ENCODE assay signal across 7 cellular contexts in the genomic region with DNA sequence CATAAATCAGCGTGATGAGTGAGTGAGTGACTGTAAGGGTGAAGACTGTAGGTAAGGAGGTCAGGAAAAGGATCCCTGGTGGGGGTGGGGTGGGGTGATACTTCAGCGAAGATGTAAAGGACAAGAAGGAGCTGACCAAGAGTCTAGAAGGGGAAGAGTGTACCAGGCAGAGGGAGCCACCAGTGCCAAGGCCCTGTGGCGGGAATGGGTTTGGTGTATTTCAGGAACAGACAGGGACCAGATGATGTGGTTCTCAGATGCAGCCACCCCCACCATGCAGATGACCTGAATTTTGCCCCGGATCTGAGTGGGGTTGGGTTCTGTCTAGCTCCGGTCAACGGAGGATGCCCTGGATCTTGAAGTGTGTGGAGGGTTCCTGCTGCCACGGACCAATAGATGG.
"Had no signal": no experiment of that assay in that cellular context is flagged by ENCODE, and none has a peak within 500 bp of the region (broad histone marks: within the 10 kb centered on the region; RNA-seq: fewer than 3 reads in every experiment).

No MANE protein-coding gene starts in this region.

- H3K36me3 ChIP-seq: HAP-1 had no signal

- H3K27ac ChIP-seq: GM23248 had no signal

- ATAC-seq: HCT116 had no signal

- H3K4me3 ChIP-seq: GM23248, HAP-1 had no signal

- H3K4me3 Mint-ChIP-seq: IgD-negative memory B cell had no signal

- DNase-seq: GOT3, H7, KBM-7 had no signal
